In genomic region chr15:77537006-77537405, GRCh38 we compare ENCODE assay signal across 30 cellular contexts.
DNase-seq lines count a peak whose midpoint lies in the region; ATAC-seq and TF ChIP-seq lines count a peak whose summit lies in the region.
"Had no signal": no experiment of that assay in that cellular context is flagged by ENCODE, and none has a peak within 500 bp of the region (broad histone marks: within the 10 kb centered on the region; RNA-seq: fewer than 3 reads in every experiment).

No MANE protein-coding gene starts in this region.

- H3K4me2 ChIP-seq in OCI-LY3 (ENCODE audit: low read length), result peak overlapping the region; percentile 82
- H3K4me2 ChIP-seq in PC-3 (ENCODE audit: low read length), result no peak overlapping the region

- DNase-seq in H7, result peak; percentile 13
- DNase-seq in endodermal cell, result no peak
- DNase-seq in activated CD8-positive, alpha-beta T cell treated with anti-CD3 and anti-CD28 coated beads, Interleukin-2, amount 10 ng/mL, durations not matched to agents 7 days and 5 days, result no peak
- no peak for DNase-seq in PC-3
- DNase-seq in D341Med (ENCODE audit: low spot score), result no peak
- DNase-seq: activated CD4-positive, alpha-beta T cell treated with anti-CD3 and anti-CD28 coated beads for 36 hours; activated CD8-positive, alpha-beta T cell treated with anti-CD3 and anti-CD28 coated beads for 36 hours; activated naive CD4-positive, alpha-beta T cell treated with anti-CD3 and anti-CD28 coated beads, Interleukin-2, amount 50 U/mL, for 16 hours; DMS79 treated with DMSO at 0.1 percent for 48 hours; effector CD8-positive, alpha-beta T cell; GF-D8; hippocampal formation; IMR-90; mammary epithelial cell; NCI-H187 treated with DMSO at 0.1 percent for 48 hours; NCI-H226; NCI-H526 treated with DMSO at 0.1 percent for 48 hours; pancreas; retina; SHP77; small intestine; stimulated activated naive CD8-positive, alpha-beta T cell treated with anti-CD3 and anti-CD28 coated beads, Interleukin-15, amount 100 ng/mL, for 72 hours; T-helper 17 cell had no signal

- no peaks in the 10 kb centered on the region for H3K9me2 ChIP-seq in PC-3 (replicated peaks; ENCODE audit: low read length)

- H3K4me1 Mint-ChIP-seq in endodermal cell, result peaks cover 21% of the 10 kb centered on the region
- peaks cover 55% of the 10 kb centered on the region for H3K4me1 Mint-ChIP-seq in stimulated activated memory B cell treated with anti-CD40 and anti-IgM and Interleukin-4, amounts not matched to agents 10 μg/mL and 1 μg/mL and 100 μg/mL, for 72 hours
- no peaks in the 10 kb centered on the region for H3K4me1 Mint-ChIP-seq in activated CD8-positive, alpha-beta T cell treated with anti-CD3 and anti-CD28 coated beads, Interleukin-2, amount 10 ng/mL, durations not matched to agents 7 days and 5 days (ENCODE audit: low read depth)
- H3K4me1 Mint-ChIP-seq: activated CD4-positive, alpha-beta T cell treated with anti-CD3 and anti-CD28 coated beads for 36 hours; stimulated activated naive CD8-positive, alpha-beta T cell treated with anti-CD3 and anti-CD28 coated beads, Interleukin-15, amount 100 ng/mL, for 72 hours had no signal

- H3K9ac ChIP-seq in OCI-LY3 (ENCODE audit: low read length), result peak overlapping the region; percentile 68
- no peak overlapping the region for H3K9ac ChIP-seq in endodermal cell (ENCODE audit: extremely low read depth, low read length, poor library complexity, severe bottlenecking)
- H3K9ac ChIP-seq in PC-3 (ENCODE audit: low read length), result no peak overlapping the region

- no peak overlapping the region for H3K4me3 Mint-ChIP-seq in endodermal cell
- no peak overlapping the region for H3K4me3 Mint-ChIP-seq in stimulated activated memory B cell treated with anti-CD40 and anti-IgM and Interleukin-4, amounts not matched to agents 10 μg/mL and 1 μg/mL and 100 μg/mL, for 72 hours
- no peak overlapping the region for H3K4me3 Mint-ChIP-seq in activated CD8-positive, alpha-beta T cell treated with anti-CD3 and anti-CD28 coated beads, Interleukin-2, amount 10 ng/mL, durations not matched to agents 7 days and 5 days
- H3K4me3 Mint-ChIP-seq: activated CD4-positive, alpha-beta T cell treated with anti-CD3 and anti-CD28 coated beads for 36 hours; activated CD8-positive, alpha-beta T cell treated with anti-CD3 and anti-CD28 coated beads for 36 hours; stimulated activated naive CD8-positive, alpha-beta T cell treated with anti-CD3 and anti-CD28 coated beads, Interleukin-15, amount 100 ng/mL, for 72 hours; T-helper 17 cell had no signal

- H3K9me3 Mint-ChIP-seq in endodermal cell, result no peaks in the 10 kb centered on the region
- H3K9me3 Mint-ChIP-seq in stimulated activated memory B cell treated with anti-CD40 and anti-IgM and Interleukin-4, amounts not matched to agents 10 μg/mL and 1 μg/mL and 100 μg/mL, for 72 hours, result no peaks in the 10 kb centered on the region
- H3K9me3 Mint-ChIP-seq in activated CD8-positive, alpha-beta T cell treated with anti-CD3 and anti-CD28 coated beads, Interleukin-2, amount 10 ng/mL, durations not matched to agents 7 days and 5 days (ENCODE audit: insufficient read depth), result no peaks in the 10 kb centered on the region
- H3K9me3 Mint-ChIP-seq: activated CD8-positive, alpha-beta T cell treated with anti-CD3 and anti-CD28 coated beads for 36 hours; stimulated activated naive CD8-positive, alpha-beta T cell treated with anti-CD3 and anti-CD28 coated beads, Interleukin-15, amount 100 ng/mL, for 72 hours had no signal

- H3K27me3 ChIP-seq in H7 (ENCODE audit: control insufficient read depth, insufficient read depth, low read length), result no peaks in the 10 kb centered on the region
- H3K27me3 ChIP-seq in OCI-LY3 (ENCODE audit: low read depth, low read length), result 0 out of 2 replicates have a peak, but pooled peaks cover 5% of the 10 kb centered on the region
- H3K27me3 ChIP-seq in endodermal cell (ENCODE audit: control insufficient read depth, insufficient read depth, low read length, poor library complexity, severe bottlenecking), result no peaks in the 10 kb centered on the region
- no peaks in the 10 kb centered on the region for H3K27me3 ChIP-seq in PC-3 (ENCODE audit: low read length)
- H3K27me3 ChIP-seq: breast epithelium, pancreas had no signal

- H2AFZ ChIP-seq in OCI-LY3 (ENCODE audit: low read depth, low read length), result no peak overlapping the region
- H2AFZ ChIP-seq in PC-3 (ENCODE audit: low read length), result no peak overlapping the region

- BruUV-seq in PC-3 (replicated peaks; lab: Mats Ljungman, UMichigan), result no TSS peak

- H3K9me3 ChIP-seq in OCI-LY3 (ENCODE audit: insufficient read depth, low read length) (no peaks in the 10 kb centered on the region), endodermal cell (ENCODE audit: control insufficient read depth, low read length) (no peaks in the 10 kb centered on the region), PC-3 (ENCODE audit: low read length) (no peaks in the 10 kb centered on the region)
- H3K9me3 ChIP-seq: breast epithelium, pancreas, tibial artery had no signal

- no peak for TF ChIP-seq CTCF in OCI-LY3 (IDR thresholded peaks at IDR 0.05; ENCODE audit: low read depth, low read length)
- TF ChIP-seq CTCF in endodermal cell (conservative IDR thresholded peaks at IDR 0.05), result no peak
- no peak for TF ChIP-seq CTCF in PC-3 (conservative IDR thresholded peaks at IDR 0.05; ENCODE audit: low read depth, low read length)

- CTCF ChIA-PET in activated CD8-positive, alpha-beta T cell treated with anti-CD3 and anti-CD28 coated beads, Interleukin-2, amount 10 ng/mL, durations not matched to agents 7 days and 5 days (lab: Charles Lee), result interaction anchor here (1.0 kb wide), 1 partner anchor 352 kb away, joined by 3 read pairs; no protein-coding TSS in a partner anchor
- CTCF ChIA-PET in PC-3 (lab: Charles Lee), result no interaction called here

- no peak overlapping the region for H3K4me3 ChIP-seq in H7 (ENCODE audit: insufficient read depth, low read depth, low read length)
- H3K4me3 ChIP-seq in OCI-LY3 (ENCODE audit: low read length), result peak overlapping the region; percentile 54
- H3K4me3 ChIP-seq in endodermal cell (ENCODE audit: low read length), result no peak overlapping the region
- H3K4me3 ChIP-seq in PC-3 (ENCODE audit: low read length), result no peak overlapping the region
- H3K4me3 ChIP-seq: breast epithelium, pancreas, tibial artery had no signal

- H3K4me1 ChIP-seq in OCI-LY3 (ENCODE audit: low read length) (peaks cover 60% of the 10 kb centered on the region), endodermal cell (ENCODE audit: control insufficient read depth, insufficient read depth, low read length) (no peaks in the 10 kb centered on the region), PC-3 (ENCODE audit: insufficient read depth, low read length) (no peaks in the 10 kb centered on the region)

- no peaks in the 10 kb centered on the region for H3K79me2 ChIP-seq in OCI-LY3 (ENCODE audit: low read length)
- H3K79me2 ChIP-seq in PC-3 (ENCODE audit: low read length), result no peaks in the 10 kb centered on the region

- intact Hi-C loops in PC-3 (cut with micrococcal nuclease), result no loop called here

- H3K27ac ChIP-seq in OCI-LY3 (ENCODE audit: low read length) (peak overlapping the region; percentile 93), endodermal cell (ENCODE audit: low read depth, low read length) (peak overlapping the region; percentile 70), PC-3 (ENCODE audit: low read length) (no peak overlapping the region)
- H3K27ac ChIP-seq: breast epithelium, C4-2B, epithelial cell of prostate, pancreas, tibial artery had no signal

- POLR2A ChIA-PET in activated CD8-positive, alpha-beta T cell treated with anti-CD3 and anti-CD28 coated beads, Interleukin-2, amount 10 ng/mL, durations not matched to agents 7 days and 5 days (lab: Charles Lee), result no interaction called here
- POLR2A ChIA-PET in PC-3 (lab: Charles Lee; ENCODE audit: unreplicated experiment), result no interaction called here

- no peaks in the 10 kb centered on the region for H3F3A ChIP-seq in PC-3 (ENCODE audit: low read length, unreplicated experiment)

- H3K36me3 Mint-ChIP-seq in endodermal cell (ENCODE audit: low read depth), result no peaks in the 10 kb centered on the region
- H3K36me3 Mint-ChIP-seq in stimulated activated memory B cell treated with anti-CD40 and anti-IgM and Interleukin-4, amounts not matched to agents 10 μg/mL and 1 μg/mL and 100 μg/mL, for 72 hours, result no peaks in the 10 kb centered on the region
- no peaks in the 10 kb centered on the region for H3K36me3 Mint-ChIP-seq in activated CD8-positive, alpha-beta T cell treated with anti-CD3 and anti-CD28 coated beads, Interleukin-2, amount 10 ng/mL, durations not matched to agents 7 days and 5 days (ENCODE audit: low read depth)

- H3K27me3 Mint-ChIP-seq in endodermal cell (ENCODE audit: insufficient read depth), result peaks cover 17% of the 10 kb centered on the region
- H3K27me3 Mint-ChIP-seq in stimulated activated memory B cell treated with anti-CD40 and anti-IgM and Interleukin-4, amounts not matched to agents 10 μg/mL and 1 μg/mL and 100 μg/mL, for 72 hours, result no peaks in the 10 kb centered on the region
- H3K27me3 Mint-ChIP-seq in activated CD8-positive, alpha-beta T cell treated with anti-CD3 and anti-CD28 coated beads, Interleukin-2, amount 10 ng/mL, durations not matched to agents 7 days and 5 days (ENCODE audit: low read depth), result peaks cover 14% of the 10 kb centered on the region
- H3K27me3 Mint-ChIP-seq: activated CD8-positive, alpha-beta T cell treated with anti-CD3 and anti-CD28 coated beads for 36 hours had no signal

- ATAC-seq in stimulated activated memory B cell treated with anti-CD40 and anti-IgM and Interleukin-4, amounts not matched to agents 10 μg/mL and 1 μg/mL and 100 μg/mL, for 72 hours, result no peak
- ATAC-seq in activated CD8-positive, alpha-beta T cell treated with anti-CD3 and anti-CD28 coated beads, Interleukin-2, amount 10 ng/mL, durations not matched to agents 7 days and 5 days, result no peak
- ATAC-seq in PC-3, result no peak
- ATAC-seq: activated CD4-positive, alpha-beta T cell treated with anti-CD3 and anti-CD28 coated beads for 36 hours; activated CD8-positive, alpha-beta T cell treated with anti-CD3 and anti-CD28 coated beads for 36 hours; Panc1; pancreas; stimulated activated naive CD8-positive, alpha-beta T cell treated with anti-CD3 and anti-CD28 coated beads, Interleukin-15, amount 100 ng/mL, for 72 hours; T-helper 17 cell had no signal

- 67 to 86% methylated on average over 1 of the region's 1 CpG for WGBS in endodermal cell (ENCODE audit: insufficient coverage in 1 of 2, insufficient read length in 1 of 2), 2 experiments

- H4K20me1 ChIP-seq in OCI-LY3 (ENCODE audit: insufficient read depth, low read length), result no peaks in the 10 kb centered on the region
- H4K20me1 ChIP-seq in PC-3 (ENCODE audit: low read length), result no peaks in the 10 kb centered on the region

- H3K36me3 ChIP-seq in H7 (replicated peaks; ENCODE audit: control insufficient read depth, insufficient read depth, low read length), result no peaks in the 10 kb centered on the region
- H3K36me3 ChIP-seq in OCI-LY3 (replicated peaks; ENCODE audit: low read depth, low read length), result no peaks in the 10 kb centered on the region
- H3K36me3 ChIP-seq in endodermal cell (ENCODE audit: control insufficient read depth, insufficient read depth, low read length), result no peaks in the 10 kb centered on the region
- H3K36me3 ChIP-seq in PC-3 (ENCODE audit: low read depth, low read length), result no peaks in the 10 kb centered on the region
- H3K36me3 ChIP-seq: breast epithelium, pancreas, tibial artery had no signal

- H3K27ac Mint-ChIP-seq in endodermal cell, result no peak overlapping the region
- peak overlapping the region; percentile 83 for H3K27ac Mint-ChIP-seq in stimulated activated memory B cell treated with anti-CD40 and anti-IgM and Interleukin-4, amounts not matched to agents 10 μg/mL and 1 μg/mL and 100 μg/mL, for 72 hours
- H3K27ac Mint-ChIP-seq in activated CD8-positive, alpha-beta T cell treated with anti-CD3 and anti-CD28 coated beads, Interleukin-2, amount 10 ng/mL, durations not matched to agents 7 days and 5 days, result no peak overlapping the region
- H3K27ac Mint-ChIP-seq: activated CD4-positive, alpha-beta T cell treated with anti-CD3 and anti-CD28 coated beads for 36 hours; activated CD8-positive, alpha-beta T cell treated with anti-CD3 and anti-CD28 coated beads for 36 hours; stimulated activated naive CD8-positive, alpha-beta T cell treated with anti-CD3 and anti-CD28 coated beads, Interleukin-15, amount 100 ng/mL, for 72 hours; T-helper 17 cell had no signal
